In genomic region chr10:110803830-110804338, GRCh38 we compare ENCODE assay signal across 8 cellular contexts.
DNase-seq lines count a peak whose midpoint lies in the region; ATAC-seq and TF ChIP-seq lines count a peak whose summit lies in the region.

No MANE protein-coding gene starts in this region.

- POLR2A ChIA-PET in GM10248 (lab: Yijun Ruan, JAX) = interaction anchor here (0.8 to 2.2 kb wide), 4 partner anchors 14 to 54 kb away, joined by 3 to 8 read pairs (median 4); no protein-coding TSS in a partner anchor

- no peaks in the 10 kb centered on the region for H3K9me3 Mint-ChIP-seq in nephron

- DNase-seq in GM10248 (ENCODE audit: extremely low spot score) (peak; percentile 70), LHCN-M2 (ENCODE audit: low read depth) (peak; percentile 56), activated T-cell treated with anti-CD3 and anti-CD28 coated beads for 24 hours (ENCODE audit: low read depth) (peak; percentile 19), foreskin fibroblast (peak; percentile 38 to 80), mesenteric fat pad (ENCODE audit: low spot score) (no peak), posterior vena cava (ENCODE audit: low spot score) (no peak)

- no peak overlapping the region for H3K4me3 Mint-ChIP-seq in nephron

- H3K27ac Mint-ChIP-seq in nephron = peak overlapping the region; percentile 50 to 82 (median 72)

- intact Hi-C loops in posterior vena cava (cut with DNase I) = loop anchor here in 1 of 2 donors (5.0 kb wide), 1 partner anchor 93 kb away; no protein-coding TSS in a partner anchor

- peak; percentile 83 for TF ChIP-seq CTCF in GM10248 (IDR thresholded peaks at IDR 0.05; ENCODE audit: control extremely low read depth, extremely low read depth, low read depth, missing control alignments)
- peak; percentile 88 for TF ChIP-seq CTCF in foreskin fibroblast (IDR thresholded peaks at IDR 0.05; ENCODE audit: low read depth, low read length)
- TF ChIP-seq CTCF in nephron (IDR thresholded peaks at IDR 0.05; ENCODE audit: unreplicated experiment in 3 of 3) = peak; percentile 31 to 50 (median 42)

- H3K4me1 Mint-ChIP-seq in nephron = peaks cover 34% of the 10 kb centered on the region

- H3K4me3 ChIP-seq in foreskin fibroblast (ENCODE audit: low read depth in 1 of 2, low read length in 2 of 2) = no peak overlapping the region

- peaks cover 4% of the 10 kb centered on the region for H3K27me3 Mint-ChIP-seq in nephron (ENCODE audit: low read depth)

- peaks cover 8% of the 10 kb centered on the region for H3K36me3 Mint-ChIP-seq in nephron (ENCODE audit: low read depth)

- CTCF ChIA-PET in GM10248 (lab: Yijun Ruan, JAX) = interaction anchor here (0.6 to 4.2 kb wide), 34 partner anchors 9 to 300 kb away, joined by 3 to 55 read pairs (median 5); no protein-coding TSS in a partner anchor

- peak; percentile 48 for ATAC-seq in GM21576 (IDR thresholded peaks at IDR 0.05; ENCODE audit: unreplicated experiment)

Comparison
In these comparisons a context has a peak if more than half of its experiments do, and no peak if none do; other contexts are left out.
1. DNase-seq: peak in GM10248 (single experiment), LHCN-M2 (single experiment), activated T-cell treated with anti-CD3 and anti-CD28 coated beads for 24 hours (single experiment) and foreskin fibroblast (2 of 2); none in mesenteric fat pad (single experiment) and posterior vena cava (single experiment).
2. Peak in every context shown above with its lines, with median percentiles within 50 percentile points of each other: CTCF ChIP-seq.